Comparison of ENCODE assay signal across 8 cellular contexts in the genomic region with DNA sequence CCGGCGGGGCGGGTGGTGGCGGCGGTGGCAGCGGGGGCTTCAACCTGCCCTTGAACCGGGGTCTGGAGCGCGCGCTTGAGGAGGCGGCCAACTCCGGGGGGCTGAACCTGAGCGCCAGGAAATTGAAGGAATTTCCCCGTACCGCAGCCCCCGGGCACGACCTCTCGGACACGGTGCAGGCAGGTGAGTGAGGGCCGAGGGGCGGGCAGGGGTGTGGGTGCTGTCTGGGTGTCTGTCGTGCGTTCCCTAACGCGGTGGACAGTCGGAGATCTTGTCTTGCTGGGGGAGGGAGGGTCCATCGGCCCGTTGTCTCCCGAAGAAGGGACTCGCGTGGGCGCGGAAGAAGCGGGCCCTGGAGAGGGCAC.
DNase-seq lines count a peak whose midpoint lies in the region; ATAC-seq and FAIRE-seq lines count a peak whose summit lies in the region.

No MANE protein-coding gene starts in this region.

- DNase-seq in kidney tubule cell (ENCODE audit: low spot score), result no peak
- no peak for DNase-seq in GM19239 (ENCODE audit: insufficient read length, low spot score)

- no peaks in the 10 kb centered on the region for H3K36me3 Mint-ChIP-seq in activated naive CD4-positive, alpha-beta T cell treated with anti-CD3 and anti-CD28 coated beads, Interleukin-2, amount 50 U/mL, for 24 hours
- no peaks in the 10 kb centered on the region for H3K36me3 Mint-ChIP-seq in stimulated activated memory B cell treated with anti-CD40 and anti-IgM and Interleukin-4, amounts not matched to agents 10 μg/mL and 1 μg/mL and 100 μg/mL, for 72 hours

- peaks cover 54% of the 10 kb centered on the region for H3K4me1 Mint-ChIP-seq in activated naive CD4-positive, alpha-beta T cell treated with anti-CD3 and anti-CD28 coated beads, Interleukin-2, amount 50 U/mL, for 24 hours
- H3K4me1 Mint-ChIP-seq in stimulated activated memory B cell treated with anti-CD40 and anti-IgM and Interleukin-4, amounts not matched to agents 10 μg/mL and 1 μg/mL and 100 μg/mL, for 72 hours, result peaks cover 58% of the 10 kb centered on the region

- FAIRE-seq in GM19239 (lab: Jason Lieb, UNC), result no peak

- H3K4me3 ChIP-seq in GM08714 (ENCODE audit: low read length), result peak overlapping the region; percentile 87
- H3K4me3 ChIP-seq in iPS-11a (ENCODE audit: low read depth, low read length), result peak overlapping the region; percentile 62

- peak overlapping the region; percentile 93 for H3K4me3 Mint-ChIP-seq in activated naive CD4-positive, alpha-beta T cell treated with anti-CD3 and anti-CD28 coated beads, Interleukin-2, amount 50 U/mL, for 24 hours
- peak overlapping the region; percentile 100 for H3K4me3 Mint-ChIP-seq in stimulated activated memory B cell treated with anti-CD40 and anti-IgM and Interleukin-4, amounts not matched to agents 10 μg/mL and 1 μg/mL and 100 μg/mL, for 72 hours

- peak overlapping the region; percentile 95 for H3K27ac Mint-ChIP-seq in activated naive CD4-positive, alpha-beta T cell treated with anti-CD3 and anti-CD28 coated beads, Interleukin-2, amount 50 U/mL, for 24 hours
- H3K27ac Mint-ChIP-seq in stimulated activated memory B cell treated with anti-CD40 and anti-IgM and Interleukin-4, amounts not matched to agents 10 μg/mL and 1 μg/mL and 100 μg/mL, for 72 hours, result peak overlapping the region; percentile 94

- H3K27me3 Mint-ChIP-seq in activated naive CD4-positive, alpha-beta T cell treated with anti-CD3 and anti-CD28 coated beads, Interleukin-2, amount 50 U/mL, for 24 hours, result no peaks in the 10 kb centered on the region
- H3K27me3 Mint-ChIP-seq in stimulated activated memory B cell treated with anti-CD40 and anti-IgM and Interleukin-4, amounts not matched to agents 10 μg/mL and 1 μg/mL and 100 μg/mL, for 72 hours, result no peaks in the 10 kb centered on the region

- ATAC-seq in HG03066 (IDR thresholded peaks at IDR 0.05; ENCODE audit: low read depth, unreplicated experiment) (peak; percentile 1), HG03521 (IDR thresholded peaks at IDR 0.05; ENCODE audit: unreplicated experiment) (no peak)
- peak; percentile 17 for ATAC-seq in stimulated activated memory B cell treated with anti-CD40 and anti-IgM and Interleukin-4, amounts not matched to agents 10 μg/mL and 1 μg/mL and 100 μg/mL, for 72 hours

- no peaks in the 10 kb centered on the region for H3K9me3 Mint-ChIP-seq in activated naive CD4-positive, alpha-beta T cell treated with anti-CD3 and anti-CD28 coated beads, Interleukin-2, amount 50 U/mL, for 24 hours
- no peaks in the 10 kb centered on the region for H3K9me3 Mint-ChIP-seq in stimulated activated memory B cell treated with anti-CD40 and anti-IgM and Interleukin-4, amounts not matched to agents 10 μg/mL and 1 μg/mL and 100 μg/mL, for 72 hours
